9 cellular contexts compared by ENCODE assay signal in genomic region chr11:68012843-68013610, GRCh38. TPM values are rescaled to one million over a fixed set of nuclear protein-coding genes. Genes with fewer than 3 reads are reported as not detected.
A peak's percentile ranks its signal among the peaks of the same experiment; 100 is the strongest.
DNase-seq lines count a peak whose midpoint lies in the region; ATAC-seq and TF ChIP-seq lines count a peak whose summit lies in the region.
"Had no signal": no experiment of that assay in that cellular context is flagged by ENCODE, and none has a peak within 500 bp of the region (broad histone marks: within the 10 kb centered on the region; RNA-seq: fewer than 3 reads in every experiment).

No MANE protein-coding gene starts in this region.

- DNase-seq in Daoy (ENCODE audit: low read depth), result peak; percentile 94
- peak; percentile 92 for DNase-seq in RWPE2 (ENCODE audit: low spot score)
- DNase-seq in fibroblast of lung (ENCODE audit: low read depth in 2 of 2), result peak; percentile 93 to 98
- no peak for DNase-seq in prostate gland (ENCODE audit: low spot score)
- no peak for DNase-seq in lower leg skin (ENCODE audit: low spot score in 2 of 2)
- DNase-seq in NCI-H2081 (lab: John Stamatoyannopoulos, UW), result no peak
- DNase-seq in NK-92 treated with Interleukin-12 subunit alpha and Interleukin-12 subunit beta, amount 100 ng/mL, for 24 hours (lab: John Stamatoyannopoulos, UW), result no peak
- DNase-seq: activated T-cell treated with anti-CD3 and anti-CD28 coated beads, Interleukin-2, amount 50 U/mL, for 24 hours had no signal

- H3K79me2 ChIP-seq in fibroblast of lung (ENCODE audit: control insufficient read depth, insufficient read depth, low read length), result peaks cover 21% of the 10 kb centered on the region

- H3K27me3 ChIP-seq in RWPE2 (ENCODE audit: insufficient read depth, poor library complexity, severe bottlenecking) (no peaks in the 10 kb centered on the region), fibroblast of lung (ENCODE audit: control insufficient read depth, insufficient read depth, low read length) (no peaks in the 10 kb centered on the region), prostate gland (replicated peaks; ENCODE audit: insufficient read depth) (no peaks in the 10 kb centered on the region)

- H3K36me3 ChIP-seq in RWPE2 (ENCODE audit: low read depth) (no peaks in the 10 kb centered on the region), fibroblast of lung (ENCODE audit: control insufficient read depth, insufficient read depth, low read length) (peaks cover 6% of the 10 kb centered on the region), prostate gland (no peaks in the 10 kb centered on the region)

- H3K4me1 ChIP-seq in RWPE2 (ENCODE audit: insufficient read depth, poor library complexity, severe bottlenecking) (peaks cover 57% of the 10 kb centered on the region), fibroblast of lung (ENCODE audit: control insufficient read depth, extremely low read depth, insufficient read depth, low read length) (peaks cover 40% of the 10 kb centered on the region), prostate gland (replicated peaks) (no peaks in the 10 kb centered on the region)

- 76% methylated on average over 14 of the region's 16 CpGs for WGBS in prostate gland
- 79% methylated on average over 15 to 16 of the region's 16 CpGs for WGBS in lower leg skin, 2 donors

- H3K4me3 ChIP-seq in RWPE2 (ENCODE audit: severe bottlenecking), result no peak overlapping the region
- H3K4me3 ChIP-seq in fibroblast of lung (replicated peaks in 1 of 4; ENCODE audit: control extremely low read depth in 1 of 4, insufficient read depth in 1 of 4, low read depth in 3 of 4, low read length in 4 of 4), result peak overlapping the region in 1 of 4 experiments; percentile 20
- H3K4me3 ChIP-seq in prostate gland, result no peak overlapping the region
- H3K4me3 ChIP-seq in lower leg skin (ENCODE audit: low read depth, poor library complexity, severe bottlenecking), result no peak overlapping the region

- TF ChIP-seq POLR2A in prostate gland (IDR thresholded peaks at IDR 0.05), result peak; percentile 45
- TF ChIP-seq POLR2A in lower leg skin (IDR thresholded peaks at IDR 0.05), result no peak

- no peak overlapping the region for H2AFZ ChIP-seq in fibroblast of lung (ENCODE audit: low read length)

- H4K20me1 ChIP-seq in fibroblast of lung (ENCODE audit: control insufficient read depth, extremely low read depth, insufficient read depth, low read length), result no peaks in the 10 kb centered on the region

- ATAC-seq in RWPE2 (ENCODE audit: low read depth) (peak; percentile 71), GM18520 (IDR thresholded peaks at IDR 0.05; ENCODE audit: unreplicated experiment) (no peak)

- H3K9me3 ChIP-seq in RWPE2 (ENCODE audit: severe bottlenecking) (no peaks in the 10 kb centered on the region), fibroblast of lung (ENCODE audit: control insufficient read depth, insufficient read depth, low read depth, low read length) (no peaks in the 10 kb centered on the region), prostate gland (no peaks in the 10 kb centered on the region)

- peak overlapping the region; percentile 60 for H3K4me2 ChIP-seq in fibroblast of lung (ENCODE audit: extremely low read depth, insufficient read depth, low read length)

- H3K9ac ChIP-seq in fibroblast of lung (ENCODE audit: insufficient read depth, low read length), result peak overlapping the region; percentile 57

- TF ChIP-seq CTCF in RWPE2 (IDR thresholded peaks at IDR 0.05; ENCODE audit: poor library complexity, severe bottlenecking), result no peak
- no peak for TF ChIP-seq CTCF in fibroblast of lung (conservative IDR thresholded peaks at IDR 0.05 in 1 of 2, IDR thresholded peaks at IDR 0.05 in 1 of 2; ENCODE audit: low read depth in 1 of 2, low read length in 2 of 2)
- TF ChIP-seq CTCF in prostate gland (IDR thresholded peaks at IDR 0.05), result no peak
- TF ChIP-seq CTCF in lower leg skin (IDR thresholded peaks at IDR 0.05), result no peak

- H3K27ac ChIP-seq in RWPE2 (ENCODE audit: poor library complexity, severe bottlenecking), result peak overlapping the region; percentile 94
- H3K27ac ChIP-seq in fibroblast of lung (ENCODE audit: insufficient read depth, low read length), result peak overlapping the region; percentile 97
- H3K27ac ChIP-seq in prostate gland, result peak overlapping the region in 1 of 2 donors; percentile 28

- intact Hi-C loops in prostate gland (cut with DNase I), result no loop called here
- intact Hi-C loops in lower leg skin (cut with DNase I; ENCODE audit: low total_unique reads), result no loop called here

RNA-seq across cellular contexts. Expression of gene ALDH3B1, which starts 2.9 kb away (rescaled TPM):
- 5.8 and 8.2 TPM in 2 replicates for total RNA-seq in Daoy (2014; rRNA removed; shearing (Covaris generic))
- total RNA-seq in fibroblast of lung, result 24.9 and 57.6 TPM in 2 replicates
- 19.1 and 39.0 TPM in 2 replicates for polyA plus RNA-seq in fibroblast of lung
- 28.9 and 61.9 TPM in 2 replicates for polyA plus RNA-seq in fibroblast of lung (2012)
- 14.7 and 50.0 TPM in 2 replicates for polyA minus RNA-seq in fibroblast of lung (ENCODE audit: low replicate concordance)
- 1 to 10 TPM; 7.2 to 7.9 TPM for total RNA-seq in prostate gland
- total RNA-seq in lower leg skin, result 10 to 100 TPM in 1 of 4 donors, 1 to 10 TPM in 3; 5.4 to 11.6 (median 6.4) TPM

RNA-seq across cellular contexts. Expression of gene UNC93B1, which starts 9.1 kb away (rescaled TPM):
- 11.7 and 26.5 TPM in 2 replicates for total RNA-seq in Daoy (2014; rRNA removed; shearing (Covaris generic))
- total RNA-seq in fibroblast of lung, result 20.0 and 20.5 TPM in 2 replicates
- 11.5 and 15.7 TPM in 2 replicates for polyA plus RNA-seq in fibroblast of lung
- polyA plus RNA-seq in fibroblast of lung (2012), result 10.8 and 17.2 TPM in 2 replicates
- 35.3 and 55.9 TPM in 2 replicates for polyA minus RNA-seq in fibroblast of lung (ENCODE audit: low replicate concordance)
- total RNA-seq in prostate gland, result 10 to 100 TPM; 31.5 to 41.7 TPM
- 10 to 100 TPM; 29.2 to 47.2 (median 44.3) TPM for total RNA-seq in lower leg skin

RNA-seq across cellular contexts. Expression of gene NDUFS8, which starts 17.5 kb away (rescaled TPM):
- 202 and 241 TPM in 2 replicates for total RNA-seq in Daoy (2014; rRNA removed; shearing (Covaris generic))
- total RNA-seq in fibroblast of lung (88.1 and 148 TPM in 2 replicates), prostate gland (100 to 1,000 TPM; 247 to 274 TPM), lower leg skin (100 to 1,000 TPM; 136 to 206 (median 159) TPM)
- 36.3 and 53.5 TPM in 2 replicates for polyA plus RNA-seq in fibroblast of lung
- 146 and 217 TPM in 2 replicates for polyA plus RNA-seq in fibroblast of lung (2012)
- 112 and 143 TPM in 2 replicates for polyA minus RNA-seq in fibroblast of lung (ENCODE audit: low replicate concordance)

RNA-seq across cellular contexts. Expression of gene TCIRG1, which starts 25.8 kb away (rescaled TPM):
- 31.7 and 41.0 TPM in 2 replicates for total RNA-seq in Daoy (2014; rRNA removed; shearing (Covaris generic))
- total RNA-seq in fibroblast of lung (42.1 and 46.2 TPM in 2 replicates), prostate gland (100 to 1,000 TPM; 114 to 118 TPM), lower leg skin (10 to 100 TPM; 29.6 to 57.1 (median 34.8) TPM)
- 24.7 and 26.7 TPM in 2 replicates for polyA plus RNA-seq in fibroblast of lung
- 42.3 and 42.9 TPM in 2 replicates for polyA plus RNA-seq in fibroblast of lung (2012)
- polyA minus RNA-seq in fibroblast of lung (ENCODE audit: low replicate concordance), result 47.1 and 61.2 TPM in 2 replicates

Comparison
In these comparisons a context has a peak if more than half of its experiments do, and no peak if none do; other contexts are left out.
1. DNase-seq: peak in Daoy (single experiment), RWPE2 (single experiment) and fibroblast of lung (2 of 2); none in prostate gland (single experiment), lower leg skin (0 of 2), NCI-H2081 (0 of 2) and NK-92 treated with Interleukin-12 subunit alpha and Interleukin-12 subunit beta, amount 100 ng/mL, for 24 hours (single experiment).